24 cellular contexts compared by ENCODE assay signal in genomic region chr15:60514261-60514881, GRCh38.
"Had no signal": no experiment of that assay in that cellular context is flagged by ENCODE, and none has a peak within 500 bp of the region (broad histone marks: within the 10 kb centered on the region; RNA-seq: fewer than 3 reads in every experiment).

No MANE protein-coding gene starts in this region.

- H3K4me3 Mint-ChIP-seq: activated CD8-positive, alpha-beta T cell treated with anti-CD3 and anti-CD28 coated beads, Interleukin-2, amount 10 ng/mL, durations not matched to agents 7 days and 5 days; activated naive CD4-positive, alpha-beta T cell treated with anti-CD3 and anti-CD28 coated beads for 36 hours; activated naive CD8-positive, alpha-beta T cell treated with anti-CD3 and anti-CD28 coated beads, Interleukin-2, amount 10 ng/mL, durations not matched to agents 7 days and 5 days; activated T-helper 17 cell treated with anti-CD3 and anti-CD28 coated beads, Interleukin-2, amount 50 U/mL, for 72 hours; T-helper 1 cell treated with Interleukin-12 subunit alpha and Interleukin-12 subunit beta and Interleukin-4 antibody, amounts not matched to agents 30 μg/mL and 1 μg/mL, for 36 hours; WTC11 had no signal

- H3K9me3 ChIP-seq: adrenal gland had no signal

- H3K36me3 Mint-ChIP-seq: WTC11 had no signal

- H3K27me3 Mint-ChIP-seq: activated naive CD8-positive, alpha-beta T cell treated with anti-CD3 and anti-CD28 coated beads, Interleukin-2, amount 10 ng/mL, durations not matched to agents 7 days and 5 days; activated T-helper 17 cell treated with anti-CD3 and anti-CD28 coated beads, Interleukin-2, amount 50 U/mL, for 72 hours had no signal

- H3K4me3 ChIP-seq: adrenal gland, PC-9 had no signal

- DNase-seq: activated CD4-positive, alpha-beta T cell treated with anti-CD3 and anti-CD28 coated beads for 48 hours; activated CD4-positive, alpha-beta T cell treated with anti-CD3 and anti-CD28 coated beads, Interleukin-2, amount 50 U/mL, for 4 hours; activated CD4-positive, CD25-positive, alpha-beta regulatory T cell treated with anti-CD3 and anti-CD28 coated beads, Interleukin-2, amount 50 U/mL, for 72 hours; activated CD8-positive, alpha-beta memory T cell treated with anti-CD3 and anti-CD28 coated beads, Interleukin-2, amount 50 U/mL, for 48 hours; activated CD8-positive, alpha-beta T cell treated with anti-CD3 and anti-CD28 coated beads, Interleukin-2, amount 10 ng/mL, durations not matched to agents 7 days and 5 days; activated gamma-delta T cell; activated naive CD4-positive, alpha-beta T cell treated with anti-CD3 and anti-CD28 coated beads for 36 hours; activated naive CD8-positive, alpha-beta T cell treated with anti-CD3 and anti-CD28 coated beads, Interleukin-2, amount 10 ng/mL, durations not matched to agents 7 days and 5 days; activated T-cell treated with anti-CD3 and anti-CD28 coated beads, Interleukin-2, amount 50 U/mL, for 1 hour; adrenal gland; Karpas-422; MM.1S; NCI-H1105; NCI-H1436; NCI-H1694 treated with DMSO at 0.1 percent for 48 hours; NCI-H2081; NCI-H510A treated with DMSO at 0.1 percent for 48 hours; NCI-H69; PC-9; SHP77 treated with DMSO at 0.1 percent for 48 hours; T-helper 9 cell had no signal

- ATAC-seq: activated CD8-positive, alpha-beta T cell treated with anti-CD3 and anti-CD28 coated beads, Interleukin-2, amount 10 ng/mL, durations not matched to agents 7 days and 5 days; activated T-helper 17 cell treated with anti-CD3 and anti-CD28 coated beads, Interleukin-2, amount 50 U/mL, for 72 hours; WTC11 had no signal

- H3K27ac ChIP-seq: adrenal gland, PC-9 had no signal

- H3K27ac Mint-ChIP-seq: activated CD8-positive, alpha-beta T cell treated with anti-CD3 and anti-CD28 coated beads, Interleukin-2, amount 10 ng/mL, durations not matched to agents 7 days and 5 days; activated naive CD4-positive, alpha-beta T cell treated with anti-CD3 and anti-CD28 coated beads for 36 hours; activated naive CD8-positive, alpha-beta T cell treated with anti-CD3 and anti-CD28 coated beads, Interleukin-2, amount 10 ng/mL, durations not matched to agents 7 days and 5 days; activated T-helper 17 cell treated with anti-CD3 and anti-CD28 coated beads, Interleukin-2, amount 50 U/mL, for 72 hours; T-helper 1 cell treated with Interleukin-12 subunit alpha and Interleukin-12 subunit beta and Interleukin-4 antibody, amounts not matched to agents 30 μg/mL and 1 μg/mL, for 36 hours; WTC11 had no signal

- H3K27me3 ChIP-seq: adrenal gland had no signal

- H3K9me3 Mint-ChIP-seq: activated naive CD4-positive, alpha-beta T cell treated with anti-CD3 and anti-CD28 coated beads for 36 hours; activated naive CD8-positive, alpha-beta T cell treated with anti-CD3 and anti-CD28 coated beads, Interleukin-2, amount 10 ng/mL, durations not matched to agents 7 days and 5 days; activated T-helper 17 cell treated with anti-CD3 and anti-CD28 coated beads, Interleukin-2, amount 50 U/mL, for 72 hours; T-helper 1 cell treated with Interleukin-12 subunit alpha and Interleukin-12 subunit beta and Interleukin-4 antibody, amounts not matched to agents 30 μg/mL and 1 μg/mL, for 36 hours; WTC11 had no signal
